ENCODE assay signal across 6 cellular contexts in the genomic region with DNA sequence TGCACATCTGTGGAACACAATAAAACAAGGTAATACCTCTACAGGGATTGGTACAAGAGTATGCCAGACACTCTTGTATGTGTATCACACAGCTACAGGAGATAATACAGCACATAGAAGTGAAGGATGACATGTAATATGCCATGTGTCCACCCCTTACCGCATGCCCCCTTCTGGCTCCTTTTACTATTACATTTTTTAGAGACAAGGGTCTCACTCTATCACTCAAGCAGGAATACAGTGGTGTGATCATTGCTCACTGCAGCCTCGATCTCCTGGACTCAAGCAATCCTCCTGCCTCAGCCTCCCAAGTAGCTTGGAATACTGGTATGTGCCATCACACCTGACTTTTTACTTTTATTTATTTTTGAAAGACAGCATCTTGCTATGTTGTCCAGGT. TPM values are rescaled to one million over a fixed set of nuclear protein-coding genes. Genes with fewer than 3 reads are reported as not detected.
DNase-seq lines count a peak whose midpoint lies in the region; ATAC-seq lines count a peak whose summit lies in the region.

No MANE protein-coding gene starts in this region.

- H3K4me1 ChIP-seq in SJCRH30, result no peaks in the 10 kb centered on the region

- DNase-seq in SIG-M5 treated with dmso at 0.1 percent for 504 hours (lab: John Stamatoyannopoulos, UW; ENCODE audit: unreplicated experiment), result peak; percentile 77
- no peak for DNase-seq in SIG-M5 (lab: John Stamatoyannopoulos, UW)
- DNase-seq in SJCRH30, result peak; percentile 26 to 60
- peak; percentile 67 for DNase-seq in germinal center (ENCODE audit: low spot score)

- no peak overlapping the region for H3K27ac ChIP-seq in SJCRH30

- H3K27me3 ChIP-seq in SJCRH30, result no peaks in the 10 kb centered on the region

- ATAC-seq in GM21447 (IDR thresholded peaks at IDR 0.05; ENCODE audit: unreplicated experiment), result no peak
- no peak for ATAC-seq in HG02759 (IDR thresholded peaks at IDR 0.05; ENCODE audit: unreplicated experiment)

- no peak overlapping the region for H3K4me3 ChIP-seq in SJCRH30

- H3K9me3 ChIP-seq in SJCRH30 (replicated peaks), result no peaks in the 10 kb centered on the region

- no peaks in the 10 kb centered on the region for H3K36me3 ChIP-seq in SJCRH30

RNA-seq across cellular contexts. Expression of gene NCR3, which starts 4.2 kb away (rescaled TPM):
- not detected in 2 replicates for total RNA-seq in SJCRH30 (2014; rRNA removed; shearing (Covaris generic))

RNA-seq across cellular contexts. Expression of gene LST1, which starts 10.9 kb away (rescaled TPM):
- total RNA-seq in SJCRH30 (2014; rRNA removed; shearing (Covaris generic)), result not detected in 2 replicates

RNA-seq across cellular contexts. Expression of gene LTB, which starts 14.8 kb away (rescaled TPM):
- not detected in 2 replicates for total RNA-seq in SJCRH30 (2014; rRNA removed; shearing (Covaris generic))

RNA-seq across cellular contexts. Expression of gene AIF1, which starts 18.0 kb away (rescaled TPM):
- not detected in 2 replicates for total RNA-seq in SJCRH30 (2014; rRNA removed; shearing (Covaris generic))

RNA-seq across cellular contexts. Expression of gene TNF, which starts 21.6 kb away (rescaled TPM):
- not detected in 2 replicates for total RNA-seq in SJCRH30 (2014; rRNA removed; shearing (Covaris generic))
